25 cellular contexts compared by ENCODE assay signal in genomic region chr20:9417665-9418064, GRCh38.
A peak's percentile ranks its signal among the peaks of the same experiment; 100 is the strongest.
DNase-seq lines count a peak whose midpoint lies in the region; ATAC-seq and TF ChIP-seq lines count a peak whose summit lies in the region.
"Had no signal": no experiment of that assay in that cellular context is flagged by ENCODE, and none has a peak within 500 bp of the region (broad histone marks: within the 10 kb centered on the region; RNA-seq: fewer than 3 reads in every experiment).

No MANE protein-coding gene starts in this region.

- no peaks in the 10 kb centered on the region for H3K36me3 Mint-ChIP-seq in MCF 10A (ENCODE audit: insufficient read depth, unreplicated experiment)
- H3K36me3 Mint-ChIP-seq: CD14-positive monocyte, immature natural killer cell had no signal

- H3K4me3 Mint-ChIP-seq in MCF 10A (ENCODE audit: unreplicated experiment) = no peak overlapping the region
- no peak overlapping the region for H3K4me3 Mint-ChIP-seq in stimulated activated naive CD8-positive, alpha-beta T cell treated with anti-CD3 and anti-CD28 coated beads, Interleukin-15, amount 100 ng/mL, for 72 hours
- H3K4me3 Mint-ChIP-seq: CD14-positive monocyte; immature natural killer cell; T-helper 2 cell treated with Interferon-gamma antibody and Interleukin-4, amounts not matched to agents 5 μg/mL and 100 μg/mL, for 36 hours had no signal

- peak; percentile 52 for ATAC-seq in stimulated activated naive CD8-positive, alpha-beta T cell treated with anti-CD3 and anti-CD28 coated beads, Interleukin-15, amount 100 ng/mL, for 72 hours
- ATAC-seq in GM19452 (IDR thresholded peaks at IDR 0.05; ENCODE audit: unreplicated experiment) (no peak), GM21390 (IDR thresholded peaks at IDR 0.05; ENCODE audit: unreplicated experiment) (no peak)
- ATAC-seq: left ventricle myocardium superior, mucosa of descending colon had no signal

- H3K4me2 ChIP-seq in mammary epithelial cell (ENCODE audit: insufficient read depth, low read depth, low read length) = no peak overlapping the region
- H3K4me2 ChIP-seq: hepatocyte had no signal

- intact Hi-C loops in mammary epithelial cell (cut with micrococcal nuclease) = no loop called here
- intact Hi-C loops in MCF 10A (cut with micrococcal nuclease) = no loop called here
- intact Hi-C loops in A673 (cut with micrococcal nuclease; ENCODE audit: unreplicated experiment) = no loop called here

- H3K27ac ChIP-seq in mammary epithelial cell (ENCODE audit: insufficient read depth, low read depth, low read length) = no peak overlapping the region
- H3K27ac ChIP-seq in A673 (ENCODE audit: low read depth, low read length, poor library complexity, severe bottlenecking) = no peak overlapping the region
- H3K27ac ChIP-seq: adrenal gland, hepatocyte, RWPE1, sigmoid colon, suprapubic skin had no signal

- dilution Hi-C loops in mammary epithelial cell (cut with HindIII; ENCODE audit: low sequenced_read_pairs) = loop anchor here (25.0 kb wide), 1 partner anchor 195 kb away; no protein-coding TSS in a partner anchor

- no peak overlapping the region for H3K9ac ChIP-seq in mammary epithelial cell (ENCODE audit: insufficient read depth, low read length)

- no peaks in the 10 kb centered on the region for H3K4me1 Mint-ChIP-seq in MCF 10A (ENCODE audit: insufficient read depth, unreplicated experiment)
- no peaks in the 10 kb centered on the region for H3K4me1 Mint-ChIP-seq in stimulated activated naive CD8-positive, alpha-beta T cell treated with anti-CD3 and anti-CD28 coated beads, Interleukin-15, amount 100 ng/mL, for 72 hours
- H3K4me1 Mint-ChIP-seq: CD14-positive monocyte, immature natural killer cell had no signal

- TF ChIP-seq CTCF in mammary epithelial cell (conservative IDR thresholded peaks at IDR 0.05 in 1 of 2, IDR thresholded peaks at IDR 0.05 in 1 of 2; ENCODE audit: extremely low read depth in 1 of 2, insufficient read depth in 1 of 2, low read depth in 1 of 2, low read length in 2 of 2) = no peak
- no peak for TF ChIP-seq CTCF in MCF 10A (IDR thresholded peaks at IDR 0.05; ENCODE audit: unreplicated experiment)
- TF ChIP-seq CTCF in A673 (conservative IDR thresholded peaks at IDR 0.05; ENCODE audit: low read depth, low read length) = no peak

- no peaks in the 10 kb centered on the region for H3K79me2 ChIP-seq in mammary epithelial cell (ENCODE audit: insufficient read depth, low read length)
- H3K79me2 ChIP-seq: hepatocyte had no signal

- no peaks in the 10 kb centered on the region for H3K4me1 ChIP-seq in mammary epithelial cell (ENCODE audit: insufficient read depth, low read length)
- no peaks in the 10 kb centered on the region for H3K4me1 ChIP-seq in A673 (ENCODE audit: insufficient read depth, low read length, poor library complexity, severe bottlenecking)
- H3K4me1 ChIP-seq: adrenal gland, sigmoid colon, suprapubic skin had no signal

- H3K27ac Mint-ChIP-seq in MCF 10A (ENCODE audit: low read depth, unreplicated experiment) = no peak overlapping the region
- no peak overlapping the region for H3K27ac Mint-ChIP-seq in stimulated activated naive CD8-positive, alpha-beta T cell treated with anti-CD3 and anti-CD28 coated beads, Interleukin-15, amount 100 ng/mL, for 72 hours
- H3K27ac Mint-ChIP-seq: CD14-positive monocyte; immature natural killer cell; T-helper 2 cell treated with Interferon-gamma antibody and Interleukin-4, amounts not matched to agents 5 μg/mL and 100 μg/mL, for 36 hours had no signal

- H2AFZ ChIP-seq in mammary epithelial cell (ENCODE audit: low read depth, low read length) = no peak overlapping the region
- H2AFZ ChIP-seq: hepatocyte had no signal

- no peaks in the 10 kb centered on the region for H3K27me3 ChIP-seq in mammary epithelial cell (ENCODE audit: insufficient read depth, low read length)
- no peaks in the 10 kb centered on the region for H3K27me3 ChIP-seq in A673 (replicated peaks; ENCODE audit: insufficient read depth, low read depth, low read length, poor library complexity)
- H3K27me3 ChIP-seq: adrenal gland, hepatocyte, sigmoid colon, suprapubic skin had no signal

- BruUV-seq in mammary epithelial cell (replicated peaks; lab: Mats Ljungman, UMichigan) (no TSS peak), MCF 10A (replicated peaks; lab: Mats Ljungman, UMichigan) (no TSS peak), A673 (replicated peaks; lab: Mats Ljungman, UMichigan) (no TSS peak)

- peak; percentile 58 for DNase-seq in mammary epithelial cell
- no peak for DNase-seq in MCF 10A (ENCODE audit: unreplicated experiment)
- DNase-seq in RKO (ENCODE audit: low spot score) = peak; percentile 71
- DNase-seq in fibroblast of peridontal ligament (ENCODE audit: extremely low read depth) = peak; percentile 63
- no peak for DNase-seq in stimulated activated naive CD8-positive, alpha-beta T cell treated with anti-CD3 and anti-CD28 coated beads, Interleukin-15, amount 100 ng/mL, for 72 hours
- no peak for DNase-seq in A673 (ENCODE audit: low spot score)
- DNase-seq: activated CD4-positive, alpha-beta T cell treated with anti-CD3 and anti-CD28 coated beads, Interleukin-2, amount 50 U/mL, for 4 hours; activated CD8-positive, alpha-beta memory T cell treated with anti-CD3 and anti-CD28 coated beads, Interleukin-2, amount 50 U/mL, for 4 hours; adrenal gland; cortex of kidney; immature natural killer cell; Karpas-422; left ventricle myocardium superior; mucosa of descending colon; NCI-H1105 treated with DMSO at 0.1 percent for 48 hours; NCI-H2107; NCI-H526 treated with DMSO at 0.1 percent for 48 hours; sigmoid colon had no signal

- H3K9me3 ChIP-seq in mammary epithelial cell (replicated peaks; ENCODE audit: insufficient read depth, low read length) = no peaks in the 10 kb centered on the region
- H3K9me3 ChIP-seq in A673 (ENCODE audit: low read depth, low read length, poor library complexity, severe bottlenecking) = no peaks in the 10 kb centered on the region
- H3K9me3 ChIP-seq: adrenal gland, mucosa of descending colon, sigmoid colon, suprapubic skin had no signal

- H3K4me3 ChIP-seq in mammary epithelial cell (replicated peaks in 1 of 3; ENCODE audit: insufficient read depth in 1 of 3, low read depth in 2 of 3, low read length in 3 of 3) = no peak overlapping the region
- H3K4me3 ChIP-seq in A673 (ENCODE audit: low read depth, low read length, poor library complexity, severe bottlenecking) = no peak overlapping the region
- H3K4me3 ChIP-seq: adrenal gland, hepatocyte, mucosa of descending colon, sigmoid colon, suprapubic skin had no signal

- H3K36me3 ChIP-seq in mammary epithelial cell (ENCODE audit: insufficient read depth, low read length) (no peaks in the 10 kb centered on the region), A673 (ENCODE audit: insufficient read depth, low read length, poor library complexity, severe bottlenecking) (no peaks in the 10 kb centered on the region)
- H3K36me3 ChIP-seq: adrenal gland, suprapubic skin had no signal

- H3K9me3 Mint-ChIP-seq in MCF 10A (ENCODE audit: unreplicated experiment) = peaks cover 9% of the 10 kb centered on the region
- H3K9me3 Mint-ChIP-seq in stimulated activated naive CD8-positive, alpha-beta T cell treated with anti-CD3 and anti-CD28 coated beads, Interleukin-15, amount 100 ng/mL, for 72 hours = peaks cover 0 to 5% of the 10 kb centered on the region in 2 donors
- H3K9me3 Mint-ChIP-seq: CD14-positive monocyte; T-helper 2 cell treated with Interferon-gamma antibody and Interleukin-4, amounts not matched to agents 5 μg/mL and 100 μg/mL, for 36 hours had no signal

- CTCF ChIA-PET in mammary epithelial cell (lab: Charles Lee; ENCODE audit: low non-redundant PET) (no interaction called here), MCF 10A (lab: Yijun Ruan, JAX) (interaction anchor here (0.7 to 10.3 kb wide), 2 partner anchors 9 to 485 kb away, joined by 3 to 90 read pairs; no protein-coding TSS in a partner anchor), A673 (lab: Charles Lee) (no interaction called here)

- H3K27me3 Mint-ChIP-seq in MCF 10A (ENCODE audit: insufficient read depth, unreplicated experiment) = no peaks in the 10 kb centered on the region
- no peaks in the 10 kb centered on the region for H3K27me3 Mint-ChIP-seq in stimulated activated naive CD8-positive, alpha-beta T cell treated with anti-CD3 and anti-CD28 coated beads, Interleukin-15, amount 100 ng/mL, for 72 hours

- in situ Hi-C loops in mammary epithelial cell (cut with MboI; ENCODE audit: low sequenced_read_pairs in 2 of 2) = loop anchor here in 1 of 2 donors (25.0 kb wide), 1 partner anchor 470 kb away; no protein-coding TSS in a partner anchor

- H4K20me1 ChIP-seq in mammary epithelial cell (ENCODE audit: insufficient read depth, low read length) = no peaks in the 10 kb centered on the region

- POLR2A ChIA-PET in MCF 10A (lab: Yijun Ruan, JAX) = interaction anchor here (0.6 kb wide), 1 partner anchor 42 kb away, joined by 3 read pairs; no protein-coding TSS in a partner anchor
- POLR2A ChIA-PET in A673 (lab: Charles Lee; ENCODE audit: low non-redundant PET) = no interaction called here

Comparison
In these comparisons a context has a peak if more than half of its experiments do, and no peak if none do; other contexts are left out.
1. DNase-seq: peak in mammary epithelial cell (single experiment), RKO (single experiment) and fibroblast of peridontal ligament (single experiment); none in MCF 10A (single experiment), stimulated activated naive CD8-positive, alpha-beta T cell treated with anti-CD3 and anti-CD28 coated beads, Interleukin-15, amount 100 ng/mL, for 72 hours (0 of 2) and A673 (single experiment).